In the genomic region with DNA sequence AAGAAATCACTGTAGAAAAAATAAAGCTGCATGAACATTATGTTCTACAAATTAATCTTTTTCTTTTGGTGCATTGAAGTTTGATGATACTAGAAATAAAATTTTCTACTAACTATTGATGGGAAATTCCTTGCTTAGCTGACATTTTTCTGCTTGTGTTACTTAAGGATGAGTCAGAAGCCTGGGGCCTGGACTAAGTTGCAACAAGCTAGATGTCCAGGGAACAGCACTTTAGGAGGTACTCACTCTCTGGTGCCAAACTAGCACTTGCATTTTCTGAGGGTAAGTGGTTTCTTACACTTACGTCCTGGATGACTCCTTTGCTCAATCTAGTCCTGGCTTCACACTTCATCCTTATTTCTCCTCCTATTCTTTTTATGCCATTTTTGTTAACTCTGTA, we compare ENCODE assay signal across 19 cellular contexts.
"Had no signal": no experiment of that assay in that cellular context is flagged by ENCODE, and none has a peak within 500 bp of the region (broad histone marks: within the 10 kb centered on the region; RNA-seq: fewer than 3 reads in every experiment).

No MANE protein-coding gene starts in this region.

- H3K36me3 ChIP-seq: SJSA1, transverse colon had no signal

- H3K4me3 Mint-ChIP-seq: activated B cell treated with CpG ODN at 0.5 μM for 24 hours; activated CD4-positive, alpha-beta T cell treated with anti-CD3 and anti-CD28 coated beads, Interleukin-2, amount 10 ng/mL, durations not matched to agents 7 days and 5 days; brain; nephron progenitor cell; T-helper 2 cell treated with Interferon-gamma antibody and Interleukin-4, amounts not matched to agents 5 μg/mL and 100 μg/mL, for 36 hours had no signal

- H3K27me3 ChIP-seq: SJSA1, transverse colon had no signal

- FAIRE-seq: endothelial cell of umbilical vein had no signal

- ATAC-seq: right cardiac atrium had no signal

- H3K9me3 ChIP-seq: SJSA1, transverse colon had no signal

- H3K4me3 ChIP-seq: SJSA1, skin epidermis, transverse colon had no signal

- DNase-seq: activated B cell treated with CpG ODN at 0.5 μM for 24 hours; activated CD4-positive, alpha-beta T cell treated with anti-CD3 and anti-CD28 coated beads, Interleukin-2, amount 10 ng/mL, durations not matched to agents 7 days and 5 days; activated CD8-positive, alpha-beta memory T cell treated with anti-CD3 and anti-CD28 coated beads for 24 hours; activated naive CD4-positive, alpha-beta T cell treated with Interleukin-2 at 50 U/mL for 16 hours; effector CD8-positive, alpha-beta T cell; glutamatergic neuron; nephron progenitor cell; right cardiac atrium; stimulated activated CD4-positive, alpha-beta T cell treated with anti-CD3 and anti-CD28 coated beads, Interleukin-15, amount 100 ng/mL, for 24 hours; stimulated activated CD4-positive, alpha-beta T cell treated with anti-CD3 and anti-CD28 coated beads, Interleukin-4, amount 100 ng/mL, for 1 hour; stimulated activated naive CD4-positive, alpha-beta T cell; substantia nigra; transverse colon had no signal

- H3K27ac Mint-ChIP-seq: activated B cell treated with CpG ODN at 0.5 μM for 24 hours; activated CD4-positive, alpha-beta T cell treated with anti-CD3 and anti-CD28 coated beads, Interleukin-2, amount 10 ng/mL, durations not matched to agents 7 days and 5 days; nephron progenitor cell; progenitor cell of endocrine pancreas; T-helper 2 cell treated with Interferon-gamma antibody and Interleukin-4, amounts not matched to agents 5 μg/mL and 100 μg/mL, for 36 hours had no signal

- H3K4me1 ChIP-seq: SJSA1, transverse colon had no signal

- H3K4me1 Mint-ChIP-seq: activated B cell treated with CpG ODN at 0.5 μM for 24 hours; activated CD4-positive, alpha-beta T cell treated with anti-CD3 and anti-CD28 coated beads, Interleukin-2, amount 10 ng/mL, durations not matched to agents 7 days and 5 days; nephron progenitor cell had no signal

- H3K27me3 Mint-ChIP-seq: activated B cell treated with CpG ODN at 0.5 μM for 24 hours; activated CD4-positive, alpha-beta T cell treated with anti-CD3 and anti-CD28 coated beads, Interleukin-2, amount 10 ng/mL, durations not matched to agents 7 days and 5 days; brain; progenitor cell of endocrine pancreas had no signal

- H3K36me3 Mint-ChIP-seq: brain had no signal

- H3K27ac ChIP-seq: SJSA1, skin epidermis, transverse colon had no signal
